In the genomic region with DNA sequence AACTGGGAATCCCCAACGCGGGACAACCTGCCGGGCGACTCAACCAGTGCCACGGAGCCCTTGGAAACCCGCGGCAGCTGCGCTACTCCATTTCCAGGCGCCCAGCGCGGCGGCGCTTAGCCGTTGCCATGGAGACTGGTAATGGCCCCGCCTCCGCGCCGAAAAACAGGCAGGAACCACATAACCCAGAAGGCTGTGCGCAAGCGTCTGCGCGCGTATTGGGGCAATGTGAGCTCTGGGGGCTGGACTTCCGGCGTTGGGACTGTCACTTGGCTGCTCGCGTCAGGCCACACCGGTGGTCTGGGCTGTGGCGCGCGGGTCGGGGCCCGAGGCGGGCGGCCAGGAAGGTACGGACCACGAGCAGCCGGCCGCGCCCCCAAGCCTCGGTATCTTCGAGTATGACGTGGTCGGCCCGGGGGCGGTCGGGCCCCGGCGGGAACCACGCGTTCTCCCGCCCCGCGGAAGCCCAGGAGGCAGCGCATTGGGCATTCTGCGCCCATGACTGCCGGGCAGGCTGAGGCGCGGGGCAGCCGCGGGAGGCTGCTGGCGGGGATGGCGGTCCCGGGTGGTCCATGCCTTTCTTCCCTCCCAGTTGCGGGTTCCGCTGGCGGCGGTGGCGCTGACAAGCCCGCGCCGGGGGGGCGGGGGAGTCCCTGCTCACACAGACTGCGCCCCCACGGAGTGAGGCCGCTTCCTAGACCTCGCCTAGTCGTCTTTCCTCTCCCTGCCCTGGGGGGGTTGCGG, we compare ENCODE assay signal across 8 cellular contexts. TPM values are rescaled to one million over a fixed set of nuclear protein-coding genes. Genes with fewer than 3 reads are reported as not detected.
DNase-seq lines count a peak whose midpoint lies in the region; ATAC-seq and TF ChIP-seq lines count a peak whose summit lies in the region.

Gene ZNF324B (plus strand): TSS at position 265 of the 744 bp plus-strand sequence. CDS start 2,080 bp downstream, outside the sequence.

- peaks cover 10 to 15% (median 11%) of the 10 kb centered on the region in 3 donors for H3K4me1 Mint-ChIP-seq in IgD-negative memory B cell

- peak within 1 kb of the TSS; percentile 82 to 95 (median 92) for H3K4me3 Mint-ChIP-seq in IgD-negative memory B cell

- peak; percentile 91 for DNase-seq in DMS153 (lab: John Stamatoyannopoulos, UW)
- DNase-seq in OCI-M1 (lab: John Stamatoyannopoulos, UW) = peak; percentile 99
- DNase-seq in activated T-cell treated with anti-CD3 and anti-CD28 coated beads for 24 hours (ENCODE audit: low read depth) = peak; percentile 95
- DNase-seq in epithelial cell of proximal tubule (ENCODE audit: low read depth) = no peak
- peak; percentile 97 for DNase-seq in mucosa of gallbladder (ENCODE audit: low spot score)
- peak; percentile 95 for DNase-seq in stimulated activated CD8-positive, alpha-beta memory T cell treated with anti-CD3 and anti-CD28 coated beads, Interleukin-4, amount 100 ng/mL, for 24 hours (ENCODE audit: low read depth)

- H3K9me3 Mint-ChIP-seq in IgD-negative memory B cell = peaks cover 3 to 6% (median 4%) of the 10 kb centered on the region in 3 donors

- H3K27me3 Mint-ChIP-seq in IgD-negative memory B cell = peaks cover 10% of the 10 kb centered on the region

- ATAC-seq in GM21576 (IDR thresholded peaks at IDR 0.05; ENCODE audit: unreplicated experiment) = peak; percentile 94

- H3K27ac Mint-ChIP-seq in IgD-negative memory B cell = peak within 1 kb of the TSS in 2 of 3 donors; percentile 80 to 87

- H3K4me3 ChIP-seq in epithelial cell of proximal tubule (ENCODE audit: low read depth, low read length) = peak within 1 kb of the TSS; percentile 88

- TF ChIP-seq CTCF in epithelial cell of proximal tubule (conservative IDR thresholded peaks at IDR 0.05; ENCODE audit: low read depth, low read length) = no peak

- H3K36me3 Mint-ChIP-seq in IgD-negative memory B cell = peaks cover 3% of the 10 kb centered on the region

RNA-seq across cellular contexts. Expression of gene ZNF324B, which starts in this region (rescaled TPM):
- 1.6 TPM for polyA plus RNA-seq in IgD-negative memory B cell
- total RNA-seq in epithelial cell of proximal tubule (0.98 and 3.8 TPM in 2 replicates), mucosa of gallbladder (7.8 TPM)
